ENCODE assay signal across 1 cellular context in genomic region chr16:4535627-4536108, GRCh38.
TF ChIP-seq lines count a peak whose summit lies in the region.

No MANE protein-coding gene starts in this region.

TF ChIP-seq in WTC11, 78 proteins besides CTCF, POLR2A, EP300 and RAD21 (continued from another document):
- no peak for TF ChIP-seq ZNF425 (CRISPR knock-in tag; conservative IDR thresholded peaks at IDR 0.05)
- no peak for TF ChIP-seq GABPB1 (CRISPR knock-in tag; IDR thresholded peaks at IDR 0.05)
- no peak for TF ChIP-seq ATF3 (CRISPR knock-in tag; conservative IDR thresholded peaks at IDR 0.05)
- no peak for TF ChIP-seq FOXJ3 (CRISPR knock-in tag; IDR thresholded peaks at IDR 0.05; ENCODE audit: borderline replicate concordance)
- TF ChIP-seq ATF2 (CRISPR knock-in tag; IDR thresholded peaks at IDR 0.05; ENCODE audit: borderline replicate concordance, low read depth), result no peak
